ENCODE assay signal across 17 cellular contexts in the genomic region with DNA sequence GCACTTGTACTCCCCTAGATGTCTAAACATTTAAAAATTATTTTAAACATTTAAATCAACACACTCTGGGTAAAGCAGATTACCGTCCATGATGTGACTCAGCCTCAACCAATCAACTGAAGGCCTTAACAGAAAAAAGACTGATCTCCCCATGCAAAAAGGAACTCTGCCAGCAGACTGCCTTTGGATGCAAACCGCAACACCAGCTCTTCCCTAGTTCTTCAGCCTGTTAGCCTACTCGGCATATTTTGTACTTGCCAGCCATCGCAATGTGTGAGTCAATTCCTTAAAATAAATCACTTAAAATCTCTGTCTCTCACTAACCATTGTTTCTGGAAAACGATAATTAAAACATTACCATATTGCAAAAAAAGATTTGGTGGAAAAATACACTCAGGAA.
"Had no signal": no experiment of that assay in that cellular context is flagged by ENCODE, and none has a peak within 500 bp of the region (broad histone marks: within the 10 kb centered on the region; RNA-seq: fewer than 3 reads in every experiment).

No MANE protein-coding gene starts in this region.

- H3K27me3 ChIP-seq: hepatocyte, neural progenitor cell, sigmoid colon, thyroid gland had no signal

- H3K4me3 ChIP-seq: coronary artery, hepatocyte, neural progenitor cell, sigmoid colon, thyroid gland had no signal

- DNase-seq: activated CD4-positive, alpha-beta T cell treated with anti-CD3 and anti-CD28 coated beads, Interleukin-2, amount 10 ng/mL, durations not matched to agents 24 days and 14 days; activated CD8-positive, alpha-beta T cell treated with anti-CD3 and anti-CD28 coated beads for 36 hours; activated naive CD4-positive, alpha-beta T cell treated with Interleukin-2 at 50 U/mL for 16 hours; activated naive CD8-positive, alpha-beta T cell treated with anti-CD3 and anti-CD28 coated beads, Interleukin-2, amount 10 ng/mL, durations not matched to agents 7 days and 5 days; activated T-cell treated with anti-CD3 and anti-CD28 coated beads, Interleukin-2, amount 50 U/mL, for 1 hour; central memory CD4-positive, alpha-beta T cell; erythroblast; islet precursor cell; naive thymus-derived CD4-positive, alpha-beta T cell; sigmoid colon; stimulated activated naive B cell treated with anti-CD40 and anti-IgM and Interleukin-4, amounts not matched to agents 10 μg/mL and 1 μg/mL and 100 μg/mL, for 72 hours; T1000; thyroid gland had no signal

- ATAC-seq: activated CD8-positive, alpha-beta T cell treated with anti-CD3 and anti-CD28 coated beads for 36 hours; activated T-helper 17 cell treated with anti-CD3 and anti-CD28 coated beads, Interleukin-2, amount 50 U/mL, for 72 hours; naive thymus-derived CD4-positive, alpha-beta T cell; stimulated activated naive B cell treated with anti-CD40 and anti-IgM and Interleukin-4, amounts not matched to agents 10 μg/mL and 1 μg/mL and 100 μg/mL, for 72 hours had no signal

- H3K27ac ChIP-seq: coronary artery, hepatocyte, neural progenitor cell, sigmoid colon, thyroid gland had no signal
